18 cellular contexts compared by ENCODE assay signal in genomic region chrX:155046129-155046810, GRCh38. TPM values are rescaled to one million over a fixed set of nuclear protein-coding genes. Genes with fewer than 3 reads are reported as not detected.
DNase-seq lines count a peak whose midpoint lies in the region; ATAC-seq, FAIRE-seq and TF ChIP-seq lines count a peak whose summit lies in the region.
"Had no signal": no experiment of that assay in that cellular context is flagged by ENCODE, and none has a peak within 500 bp of the region (broad histone marks: within the 10 kb centered on the region; RNA-seq: fewer than 3 reads in every experiment).

No MANE protein-coding gene starts in this region.

- POLR2A ChIA-PET in K562 (lab: Yijun Ruan, JAX) (interaction anchor here (0.5 to 1.7 kb wide), 4 partner anchors 8 to 170 kb away, joined by 3 to 4 read pairs (median 4); partner anchors contain the start of genes FUNDC2 and VBP1), T-cell (lab: Charles Lee) (no interaction called here)
- POLR2A ChIA-PET in CD4-positive, alpha-beta memory T cell (lab: Charles Lee; ENCODE audit: partially characterized antibody), result no interaction called here

- H3K27me3 ChIP-seq in K562 (ENCODE audit: control insufficient read depth in 2 of 2, insufficient read depth in 2 of 2, low read length in 2 of 2), result no peaks in the 10 kb centered on the region
- no peaks in the 10 kb centered on the region for H3K27me3 ChIP-seq in CD4-positive, alpha-beta memory T cell (ENCODE audit: insufficient read depth, low read length)
- H3K27me3 ChIP-seq: BE2C had no signal

- CTCF ChIA-PET in K562 (lab: Yijun Ruan, JAX; ENCODE audit: low intra/inter-chr PET ratio), result no interaction called here
- CTCF ChIA-PET in CD4-positive, alpha-beta memory T cell (lab: Charles Lee; ENCODE audit: partially characterized antibody), result no interaction called here
- CTCF ChIA-PET in T-cell (lab: Charles Lee), result interaction anchor here in 1 of 2 donors (1.0 kb wide), 1 partner anchor 11 kb away, joined by 3 read pairs; no protein-coding TSS in a partner anchor

- peaks cover 0 to 9% (median 8%) of the 10 kb centered on the region in 4 donors for H3K4me1 Mint-ChIP-seq in CD4-positive, alpha-beta memory T cell
- H3K4me1 Mint-ChIP-seq in T-cell, result peaks cover 23 to 40% (median 35%) of the 10 kb centered on the region in 3 donors

- H3K9ac ChIP-seq in K562 (ENCODE audit: insufficient read depth in 1 of 2, low read depth in 2 of 2, low read length in 2 of 2), result no peak overlapping the region

- peaks cover 0 to 34% of the 10 kb centered on the region in 2 donors for H3K36me3 Mint-ChIP-seq in CD4-positive, alpha-beta memory T cell
- peaks cover 22% of the 10 kb centered on the region for H3K36me3 Mint-ChIP-seq in T-cell

- H3K4me1 ChIP-seq in K562 (replicated peaks in 1 of 2; ENCODE audit: control insufficient read depth in 2 of 2, insufficient read depth in 2 of 2, low read length in 2 of 2), result peaks cover 0 to 12% of the 10 kb centered on the region in 2 experiments; a peak in 2 of 5 replicates
- H3K4me1 ChIP-seq in CD4-positive, alpha-beta memory T cell (ENCODE audit: insufficient read depth, low read length), result no peaks in the 10 kb centered on the region
- H3K4me1 ChIP-seq: BE2C, Caco-2 had no signal

- 0 out of 2 replicates have a peak, but pooled peaks cover 3% of the 10 kb centered on the region for H4K20me1 ChIP-seq in K562 (replicated peaks; ENCODE audit: control insufficient read depth, insufficient read depth, low read length)

- H3K9me1 ChIP-seq in K562 (ENCODE audit: control insufficient read depth, insufficient read depth, low read length), result no peaks in the 10 kb centered on the region

- in situ Hi-C loops in K562 (cut with MboI), result no loop called here

- no peak for TF ChIP-seq POLR2A in K562 (conservative IDR thresholded peaks at IDR 0.05)

- intact Hi-C loops in K562 (cut with micrococcal nuclease), result no loop called here
- intact Hi-C loops in CD4-positive, alpha-beta memory T cell (cut with micrococcal nuclease), result no loop called here

- H3K36me3 ChIP-seq in K562 (ENCODE audit: control insufficient read depth, insufficient read depth, low read length), result peaks cover 19% of the 10 kb centered on the region; the same call in 1 of the 3 replicates
- H3K36me3 ChIP-seq in CD4-positive, alpha-beta memory T cell (ENCODE audit: insufficient read depth, low read length), result no peaks in the 10 kb centered on the region
- H3K36me3 ChIP-seq: BE2C, HAP-1 had no signal

- H3K4me3 ChIP-seq in K562, result no peak overlapping the region
- H3K4me3 ChIP-seq in CD4-positive, alpha-beta memory T cell (ENCODE audit: low read length in 2 of 2), result no peak overlapping the region
- H3K4me3 ChIP-seq: A549, HAP-1 had no signal

- TF ChIP-seq EP300 in K562 (IDR thresholded peaks at IDR 0.05; ENCODE audit: low read length), result no peak

- H3K27ac Mint-ChIP-seq in CD4-positive, alpha-beta memory T cell, result peak overlapping the region in 2 of 7 donors; percentile 7 to 70
- H3K27ac Mint-ChIP-seq in T-cell, result peak overlapping the region in 1 of 2 donors; percentile 46

- FAIRE-seq in K562 (lab: Jason Lieb, UNC), result no peak
- FAIRE-seq: A549, GM19239, H1, HepG2, HTR-8/SVneo had no signal

- H3K27me3 Mint-ChIP-seq in CD4-positive, alpha-beta memory T cell, result no peaks in the 10 kb centered on the region
- H3K27me3 Mint-ChIP-seq in T-cell, result peaks cover 0 to 11% of the 10 kb centered on the region in 2 donors

- TF ChIP-seq RAD21 in K562 (CRISPR knock-in tag; conservative IDR thresholded peaks at IDR 0.05 in 1 of 2, IDR thresholded peaks at IDR 0.05 in 1 of 2), result no peak

- ATAC-seq in K562 (no peak), T-cell (replicated peaks in 1 of 4) (no peak)
- ATAC-seq: A549, HepG2 had no signal

- H3K9me3 Mint-ChIP-seq in CD4-positive, alpha-beta memory T cell, result no peaks in the 10 kb centered on the region
- no peaks in the 10 kb centered on the region for H3K9me3 Mint-ChIP-seq in T-cell
- H3K9me3 Mint-ChIP-seq: CD8-positive, alpha-beta memory T cell had no signal

- no peak overlapping the region for H2AFZ ChIP-seq in K562 (ENCODE audit: low read depth, low read length)

- no peaks in the 10 kb centered on the region for H3K9me3 ChIP-seq in K562 (replicated peaks; ENCODE audit: control insufficient read depth, insufficient read depth, low read depth, low read length)
- H3K9me3 ChIP-seq in CD4-positive, alpha-beta memory T cell (ENCODE audit: control insufficient read depth in 1 of 2, low read length in 2 of 2), result no peaks in the 10 kb centered on the region
- H3K9me3 ChIP-seq: A549, BE2C, Caco-2, HAP-1 had no signal

- peaks cover 36% of the 10 kb centered on the region for H3K79me2 ChIP-seq in K562 (ENCODE audit: control insufficient read depth, insufficient read depth, low read length)

- H3K4me3 Mint-ChIP-seq in CD4-positive, alpha-beta memory T cell, result no peak overlapping the region
- H3K4me3 Mint-ChIP-seq in T-cell, result no peak overlapping the region
- H3K4me3 Mint-ChIP-seq: CD8-positive, alpha-beta memory T cell had no signal

- TF ChIP-seq CTCF in K562 (IDR thresholded peaks at IDR 0.05 in 2 of 3, conservative IDR thresholded peaks at IDR 0.05 in 1 of 3; ENCODE audit: insufficient read depth in 2 of 3, low read depth in 1 of 3, low read length in 3 of 3), result no peak

- no TSS peak for BruUV-seq in K562 (replicated peaks; lab: Mats Ljungman, UMichigan)

- no peak overlapping the region for H3K27ac ChIP-seq in K562 (ENCODE audit: extremely low read depth, low read depth, low read length)
- H3K27ac ChIP-seq in CD4-positive, alpha-beta memory T cell (ENCODE audit: low read depth, low read length), result no peak overlapping the region
- H3K27ac ChIP-seq: C4-2B had no signal

- H3K4me2 ChIP-seq in K562 (ENCODE audit: insufficient read depth, low read length), result no peak overlapping the region
- H3K4me2 ChIP-seq: A549 had no signal

- WGBS in K562 (ENCODE audit: insufficient coverage, low coverage, missing lambda C conversion rate), result 74% methylated on average over 6 of the region's 6 CpGs

- DNase-seq in K562 (ENCODE audit: extremely low read depth in 1 of 4, low spot score in 3 of 4) (no peak), kidney tubule cell (ENCODE audit: low spot score) (peak; percentile 7), renal cortical epithelial cell (ENCODE audit: low read depth) (peak; percentile 30), T-cell (no peak)
- no peak for DNase-seq in activated effector memory CD4-positive, alpha-beta T cell treated with Interleukin-2 at 50 U/mL for 16 hours
- no peak for DNase-seq in CD4-positive, alpha-beta memory T cell
- DNase-seq: BE2C; Caco-2; CD8-positive, alpha-beta memory T cell; DMS53; GF-D8 had no signal

RNA-seq across cellular contexts. Expression of gene FUNDC2, which starts 19.6 kb away (rescaled TPM):
- 19.4 and 29.9 TPM in 2 replicates for total RNA-seq in K562 (2011; cell fraction: chromatin; rRNA removed; ENCODE audit: low replicate concordance)
- 10.5 and 15.9 TPM in 2 replicates for total RNA-seq in K562 (2011; cell fraction: nucleolus; rRNA removed)
- total RNA-seq in K562 (2011; cell fraction: nucleoplasm; rRNA removed), result 31.0 and 39.1 TPM in 2 replicates
- total RNA-seq in K562 (2014; rRNA removed) (50.3 and 50.6 TPM in 2 replicates), K562 (2014; rRNA removed; fragmentation: Illumina TruSeq; extraction: Trizol) (123 and 140 TPM in 2 replicates), K562 (2015; rRNA removed; fragmentation: Illumina TruSeq; extraction: Trizol) (90.4 and 98.8 TPM in 2 replicates), K562 (2021) (90.2 and 91.2 TPM in 2 replicates), renal cortical epithelial cell (39.9 and 59.4 TPM in 2 replicates), T-cell (10 to 100 TPM; 50.2 to 56.2 (median 53.0) TPM)
- polyA plus RNA-seq in K562 (2011; rRNA removed) (235 and 257 TPM in 2 replicates), K562 (2014; fragmentation: Illumina TruSeq; extraction: Trizol) (143 and 170 TPM in 2 replicates), K562 (2014; fragmentation: Nextera tagmentation; extraction: Ambion mirVana) (100 to 1,000 TPM; 146 to 185 TPM), K562 (2014; rRNA removed) (99.2 and 105 TPM in 2 replicates)
- polyA plus RNA-seq in K562 (2011; cell fraction: cytosol; rRNA removed), result 140 and 220 TPM in 2 replicates
- 60.3 and 105 TPM in 2 replicates for polyA plus RNA-seq in K562 (2011; cell fraction: nucleus; rRNA removed)
- polyA plus RNA-seq in K562 (2012), result 96.4 and 113 TPM in 2 replicates
- polyA minus RNA-seq in K562 (2011; rRNA and poly(A)+ RNA removed), result 76.3 and 89.3 TPM in 2 replicates
- polyA minus RNA-seq in K562 (2011; cell fraction: cytosol; rRNA and poly(A)+ RNA removed), result 22.1 and 31.3 TPM in 2 replicates
- 14.8 and 25.5 TPM in 2 replicates for polyA minus RNA-seq in K562 (2011; cell fraction: nucleus; rRNA and poly(A)+ RNA removed)
- 10 to 100 TPM; 52.6 to 53.6 TPM for total RNA-seq in CD4-positive, alpha-beta memory T cell
- 100 to 1,000 TPM; 156 to 173 TPM for polyA plus RNA-seq in CD4-positive, alpha-beta memory T cell

RNA-seq across cellular contexts. Expression of gene F8, which starts 23.7 kb away (rescaled TPM):
- total RNA-seq in K562 (2011; cell fraction: chromatin; rRNA removed; ENCODE audit: low replicate concordance), result 1.9 and 2.1 TPM in 2 replicates
- total RNA-seq in K562 (2011; cell fraction: nucleolus; rRNA removed), result 0.33 and 0.66 TPM in 2 replicates
- total RNA-seq in K562 (2011; cell fraction: nucleoplasm; rRNA removed), result 0.95 and 2.0 TPM in 2 replicates
- total RNA-seq in K562 (2014; rRNA removed) (0.59 and 1.3 TPM in 2 replicates), K562 (2014; rRNA removed; fragmentation: Illumina TruSeq; extraction: Trizol) (0.91 and 0.93 TPM in 2 replicates), K562 (2015; rRNA removed; fragmentation: Illumina TruSeq; extraction: Trizol) (1.7 and 2.2 TPM in 2 replicates), K562 (2021) (1.2 and 1.8 TPM in 2 replicates), renal cortical epithelial cell (4.7 and 5.2 TPM in 2 replicates), T-cell (1 to 10 TPM; 1.3 to 3.5 (median 2.7) TPM)
- polyA plus RNA-seq in K562 (2011; rRNA removed) (3.8 and 6.4 TPM in 2 replicates), K562 (2014; fragmentation: Illumina TruSeq; extraction: Trizol) (0.78 and 0.95 TPM in 2 replicates), K562 (2014; fragmentation: Nextera tagmentation; extraction: Ambion mirVana) (under 1 TPM; 0.80 to 0.91 TPM), K562 (2014; rRNA removed) (0.12 and 0.41 TPM in 2 replicates)
- 1.4 and 2.9 TPM in 2 replicates for polyA plus RNA-seq in K562 (2011; cell fraction: cytosol; rRNA removed)
- polyA plus RNA-seq in K562 (2011; cell fraction: nucleus; rRNA removed), result 2.5 and 4.6 TPM in 2 replicates
- 2.8 and 5.7 TPM in 2 replicates for polyA plus RNA-seq in K562 (2012)
- polyA minus RNA-seq in K562 (2011; rRNA and poly(A)+ RNA removed), result 4.3 and 17.2 TPM in 2 replicates
- polyA minus RNA-seq in K562 (2011; cell fraction: cytosol; rRNA and poly(A)+ RNA removed), result 1.7 and 4.0 TPM in 2 replicates
- polyA minus RNA-seq in K562 (2011; cell fraction: nucleus; rRNA and poly(A)+ RNA removed), result 0.94 and 6.9 TPM in 2 replicates
- 1 to 10 TPM; 2.4 to 2.7 TPM for total RNA-seq in CD4-positive, alpha-beta memory T cell
- 1 to 10 TPM; 4.6 to 7.2 TPM for polyA plus RNA-seq in CD4-positive, alpha-beta memory T cell

RNA-seq across cellular contexts. Expression of gene CMC4, which starts 24.7 kb away (rescaled TPM):
- total RNA-seq in K562 (2011; cell fraction: chromatin; rRNA removed; ENCODE audit: low replicate concordance), result 2.8 and 13.6 TPM in 2 replicates
- total RNA-seq in K562 (2011; cell fraction: nucleolus; rRNA removed), result 1.7 and 2.2 TPM in 2 replicates
- total RNA-seq in K562 (2011; cell fraction: nucleoplasm; rRNA removed), result 3.4 and 4.4 TPM in 2 replicates
- total RNA-seq in K562 (2014; rRNA removed) (10.4 and 12.2 TPM in 2 replicates), K562 (2014; rRNA removed; fragmentation: Illumina TruSeq; extraction: Trizol) (8.0 and 9.1 TPM in 2 replicates), K562 (2015; rRNA removed; fragmentation: Illumina TruSeq; extraction: Trizol) (8.2 and 10.2 TPM in 2 replicates), K562 (2021) (5.3 and 5.4 TPM in 2 replicates), renal cortical epithelial cell (9.4 and 10.2 TPM in 2 replicates), T-cell (10 to 100 TPM in 1 of 5 donors, 1 to 10 TPM in 4; 3.3 to 12.7 (median 6.3) TPM)
- polyA plus RNA-seq in K562 (2011; rRNA removed) (14.6 and 16.2 TPM in 2 replicates), K562 (2014; fragmentation: Illumina TruSeq; extraction: Trizol) (12.4 and 13.8 TPM in 2 replicates), K562 (2014; fragmentation: Nextera tagmentation; extraction: Ambion mirVana) (1 to 10 TPM; 3.5 to 6.3 TPM), K562 (2014; rRNA removed) (16.9 and 19.8 TPM in 2 replicates)
- polyA plus RNA-seq in K562 (2011; cell fraction: cytosol; rRNA removed), result 12.0 and 13.5 TPM in 2 replicates
- polyA plus RNA-seq in K562 (2011; cell fraction: nucleus; rRNA removed), result 11.0 and 15.3 TPM in 2 replicates
- polyA plus RNA-seq in K562 (2012), result 9.8 and 12.7 TPM in 2 replicates
- polyA minus RNA-seq in K562 (2011; rRNA and poly(A)+ RNA removed), result 4.2 and 6.3 TPM in 2 replicates
- polyA minus RNA-seq in K562 (2011; cell fraction: cytosol; rRNA and poly(A)+ RNA removed), result 1.7 TPM in 1 of 2 replicates, not detected in the other
- 1.9 and 5.8 TPM in 2 replicates for polyA minus RNA-seq in K562 (2011; cell fraction: nucleus; rRNA and poly(A)+ RNA removed)
- total RNA-seq in CD4-positive, alpha-beta memory T cell, result 1 to 10 TPM; 6.1 to 7.0 TPM
- 10 to 100 TPM; 23.0 to 25.3 TPM for polyA plus RNA-seq in CD4-positive, alpha-beta memory T cell

RNA-seq across cellular contexts. Expression of gene MTCP1, which starts 24.7 kb away (rescaled TPM):
- total RNA-seq in K562 (2011; cell fraction: chromatin; rRNA removed; ENCODE audit: low replicate concordance), result 6.2 and 9.6 TPM in 2 replicates
- 6.0 and 8.0 TPM in 2 replicates for total RNA-seq in K562 (2011; cell fraction: nucleolus; rRNA removed)
- 9.2 and 16.0 TPM in 2 replicates for total RNA-seq in K562 (2011; cell fraction: nucleoplasm; rRNA removed)
- total RNA-seq in K562 (2014; rRNA removed), result 19.1 and 28.0 TPM in 2 replicates
- total RNA-seq in K562 (2014; rRNA removed; fragmentation: Illumina TruSeq; extraction: Trizol), result 24.2 and 27.1 TPM in 2 replicates
- 17.0 and 20.8 TPM in 2 replicates for total RNA-seq in K562 (2015; rRNA removed; fragmentation: Illumina TruSeq; extraction: Trizol)
- total RNA-seq in K562 (2021), result 22.9 and 27.6 TPM in 2 replicates
- 18.5 and 27.6 TPM in 2 replicates for polyA plus RNA-seq in K562 (2011; rRNA removed)
- polyA plus RNA-seq in K562 (2011; cell fraction: cytosol; rRNA removed), result 3.2 and 6.2 TPM in 2 replicates
- polyA plus RNA-seq in K562 (2011; cell fraction: nucleus; rRNA removed), result 28.8 and 30.6 TPM in 2 replicates
- polyA plus RNA-seq in K562 (2012), result 23.5 and 33.1 TPM in 2 replicates
- polyA plus RNA-seq in K562 (2014; fragmentation: Illumina TruSeq; extraction: Trizol), result 16.0 and 20.0 TPM in 2 replicates
- polyA plus RNA-seq in K562 (2014; fragmentation: Nextera tagmentation; extraction: Ambion mirVana), result 10 to 100 TPM; 12.7 to 20.9 TPM
- 18.5 and 25.0 TPM in 2 replicates for polyA plus RNA-seq in K562 (2014; rRNA removed)
- polyA minus RNA-seq in K562 (2011; rRNA and poly(A)+ RNA removed), result 8.8 and 15.1 TPM in 2 replicates
- polyA minus RNA-seq in K562 (2011; cell fraction: cytosol; rRNA and poly(A)+ RNA removed), result 5.2 and 10.8 TPM in 2 replicates
- 6.9 and 8.2 TPM in 2 replicates for polyA minus RNA-seq in K562 (2011; cell fraction: nucleus; rRNA and poly(A)+ RNA removed)
- total RNA-seq in renal cortical epithelial cell, result 4.2 and 5.2 TPM in 2 replicates
- 10 to 100 TPM; 21.8 to 24.2 TPM for total RNA-seq in CD4-positive, alpha-beta memory T cell
- polyA plus RNA-seq in CD4-positive, alpha-beta memory T cell, result 10 to 100 TPM; 26.0 to 44.1 TPM
- total RNA-seq in T-cell, result 10 to 100 TPM; 11.9 to 24.0 (median 19.8) TPM

RNA-seq across cellular contexts. Expression of gene BRCC3, which starts 25.0 kb away (rescaled TPM):
- 18.6 and 34.1 TPM in 2 replicates for total RNA-seq in K562 (2011; cell fraction: chromatin; rRNA removed; ENCODE audit: low replicate concordance)
- 11.5 and 15.3 TPM in 2 replicates for total RNA-seq in K562 (2011; cell fraction: nucleolus; rRNA removed)
- 17.7 and 18.2 TPM in 2 replicates for total RNA-seq in K562 (2011; cell fraction: nucleoplasm; rRNA removed)
- 9.6 and 14.2 TPM in 2 replicates for total RNA-seq in K562 (2014; rRNA removed)
- total RNA-seq in K562 (2014; rRNA removed; fragmentation: Illumina TruSeq; extraction: Trizol), result 24.9 and 26.1 TPM in 2 replicates
- 24.9 and 26.7 TPM in 2 replicates for total RNA-seq in K562 (2015; rRNA removed; fragmentation: Illumina TruSeq; extraction: Trizol)
- total RNA-seq in K562 (2021), result 20.9 and 21.5 TPM in 2 replicates
- 30.2 and 42.9 TPM in 2 replicates for polyA plus RNA-seq in K562 (2011; rRNA removed)
- polyA plus RNA-seq in K562 (2011; cell fraction: cytosol; rRNA removed), result 17.1 and 20.2 TPM in 2 replicates
- polyA plus RNA-seq in K562 (2011; cell fraction: nucleus; rRNA removed), result 24.6 and 43.7 TPM in 2 replicates
- polyA plus RNA-seq in K562 (2012), result 16.2 and 27.1 TPM in 2 replicates
- polyA plus RNA-seq in K562 (2014; fragmentation: Illumina TruSeq; extraction: Trizol), result 25.1 and 33.5 TPM in 2 replicates
- polyA plus RNA-seq in K562 (2014; fragmentation: Nextera tagmentation; extraction: Ambion mirVana), result 10 to 100 TPM; 31.2 to 44.8 TPM
- polyA plus RNA-seq in K562 (2014; rRNA removed), result 20.2 and 23.3 TPM in 2 replicates
- polyA minus RNA-seq in K562 (2011; rRNA and poly(A)+ RNA removed), result 37.2 and 41.2 TPM in 2 replicates
- 10.4 and 15.8 TPM in 2 replicates for polyA minus RNA-seq in K562 (2011; cell fraction: cytosol; rRNA and poly(A)+ RNA removed)
- 18.8 and 20.1 TPM in 2 replicates for polyA minus RNA-seq in K562 (2011; cell fraction: nucleus; rRNA and poly(A)+ RNA removed)
- 17.7 and 40.6 TPM in 2 replicates for total RNA-seq in renal cortical epithelial cell
- total RNA-seq in CD4-positive, alpha-beta memory T cell, result 10 to 100 TPM; 19.2 to 19.7 TPM
- 10 to 100 TPM; 18.8 to 30.1 TPM for polyA plus RNA-seq in CD4-positive, alpha-beta memory T cell
- 10 to 100 TPM; 14.2 to 17.7 (median 17.0) TPM for total RNA-seq in T-cell

Comparison
In these comparisons a context has a peak if more than half of its experiments do, and no peak if none do; other contexts are left out.
1. DNase-seq: peak in kidney tubule cell (single experiment) and renal cortical epithelial cell (single experiment); none in K562 (0 of 4), activated effector memory CD4-positive, alpha-beta T cell treated with Interleukin-2 at 50 U/mL for 16 hours (single experiment), CD4-positive, alpha-beta memory T cell (0 of 5) and T-cell (0 of 34).